In genomic region chr3:4225005-4225471, GRCh38 we compare ENCODE assay signal across 28 cellular contexts.
"Had no signal": no experiment of that assay in that cellular context is flagged by ENCODE, and none has a peak within 500 bp of the region (broad histone marks: within the 10 kb centered on the region; RNA-seq: fewer than 3 reads in every experiment).

No MANE protein-coding gene starts in this region.

- H3K9me3 ChIP-seq: adrenal gland, body of pancreas, esophagus squamous epithelium, gastroesophageal sphincter, heart right ventricle had no signal

- H3K36me3 ChIP-seq: adrenal gland, esophagus squamous epithelium, gastroesophageal sphincter, heart right ventricle had no signal

- H3K4me3 ChIP-seq: adrenal gland, body of pancreas, esophagus squamous epithelium, gastroesophageal sphincter, heart right ventricle had no signal

- DNase-seq: activated CD4-positive, alpha-beta memory T cell treated with anti-CD3 and anti-CD28 coated beads for 36 hours; activated CD4-positive, alpha-beta T cell treated with anti-CD3 and anti-CD28 coated beads for 36 hours; activated CD4-positive, alpha-beta T cell treated with anti-CD3 and anti-CD28 coated beads, Interleukin-2, amount 10 ng/mL, durations not matched to agents 24 days and 14 days; activated CD4-positive, CD25-positive, alpha-beta regulatory T cell; activated CD4-positive, CD25-positive, alpha-beta regulatory T cell treated with anti-CD3 and anti-CD28 coated beads, Interleukin-2, amount 50 U/mL, for 72 hours; activated CD8-positive, alpha-beta memory T cell treated with anti-CD3 and anti-CD28 coated beads, Interleukin-2, amount 10 ng/mL, durations not matched to agents 7 days and 5 days; activated CD8-positive, alpha-beta memory T cell treated with anti-CD3 and anti-CD28 coated beads, Interleukin-2, amount 50 U/mL, for 4 hours; activated CD8-positive, alpha-beta T cell treated with anti-CD3 and anti-CD28 coated beads, Interleukin-2, amount 10 ng/mL, durations not matched to agents 7 days and 5 days; activated effector memory CD4-positive, alpha-beta T cell treated with anti-CD3 and anti-CD28 coated beads, Interleukin-2, amount 50 U/mL, for 16 hours; activated naive CD4-positive, alpha-beta T cell treated with anti-CD3 and anti-CD28 coated beads for 36 hours; activated naive CD8-positive, alpha-beta T cell treated with anti-CD3 and anti-CD28 coated beads for 36 hours; activated naive CD8-positive, alpha-beta T cell treated with anti-CD3 and anti-CD28 coated beads, Interleukin-2, amount 50 U/mL, for 24 hours; activated T-cell treated with anti-CD3 and anti-CD28 coated beads, Interleukin-2, amount 50 U/mL, for 1 hour; activated T-cell treated with anti-CD3 and anti-CD28 coated beads, Interleukin-2, amount 50 U/mL, for 48 hours; adrenal gland; amygdala; aorta; body of pancreas; caudate nucleus; cortex of kidney; dermis blood vessel endothelial cell; effector CD4-positive, alpha-beta T cell; effector memory CD8-positive, alpha-beta T cell; esophagus squamous epithelium; foreskin melanocyte; heart right ventricle; T-helper 2 cell had no signal

- H3K4me1 ChIP-seq: adrenal gland, body of pancreas, esophagus squamous epithelium, gastroesophageal sphincter, heart right ventricle had no signal

- H3K27ac ChIP-seq: adrenal gland, body of pancreas, esophagus squamous epithelium, gastroesophageal sphincter, heart right ventricle had no signal

- H3K27me3 ChIP-seq: adrenal gland, body of pancreas, esophagus squamous epithelium, gastroesophageal sphincter, heart right ventricle had no signal
